Comparison of ENCODE assay signal across 1 cellular context in the genomic region with DNA sequence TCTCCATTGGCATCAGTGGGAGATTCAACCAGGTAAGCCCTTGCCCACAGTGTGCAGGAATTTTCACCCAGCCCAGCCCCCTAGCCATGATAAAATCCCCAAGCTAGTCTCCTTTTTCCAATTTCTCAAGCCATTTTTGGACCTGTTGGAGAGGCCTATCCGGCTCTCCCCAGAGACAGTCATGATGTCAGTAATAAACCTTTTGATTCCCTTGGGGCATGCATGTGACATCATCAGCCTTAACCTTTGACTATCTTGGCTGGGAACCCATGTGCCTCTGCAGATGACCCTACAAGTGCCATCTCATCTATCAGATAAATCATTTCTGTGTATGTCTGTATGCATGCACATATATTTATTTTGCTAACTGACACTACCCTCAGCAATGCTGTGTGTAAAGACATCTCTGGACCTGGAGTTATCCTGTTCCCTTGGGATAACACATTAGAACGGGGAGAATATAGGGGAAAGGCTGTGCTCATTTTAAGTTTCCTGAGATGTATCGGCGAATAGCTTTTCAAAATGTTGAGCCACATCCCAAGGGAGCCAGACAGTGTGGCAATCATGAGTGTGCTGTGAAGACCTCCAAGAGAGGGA.
TF ChIP-seq lines count a peak whose summit lies in the region.

No MANE protein-coding gene starts in this region.

TF ChIP-seq in HepG2, 621 proteins besides CTCF, POLR2A, EP300 and RAD21:
- TF ChIP-seq, protein P1, sequence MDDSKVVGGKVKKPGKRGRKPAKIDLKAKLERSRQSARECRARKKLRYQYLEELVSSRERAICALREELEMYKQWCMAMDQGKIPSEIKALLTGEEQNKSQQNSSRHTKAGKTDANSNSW (CRISPR knock-in tag; IDR thresholded peaks at IDR 0.05; ENCODE audit: borderline replicate concordance) = no peak
- TF ChIP-seq, protein P2, sequence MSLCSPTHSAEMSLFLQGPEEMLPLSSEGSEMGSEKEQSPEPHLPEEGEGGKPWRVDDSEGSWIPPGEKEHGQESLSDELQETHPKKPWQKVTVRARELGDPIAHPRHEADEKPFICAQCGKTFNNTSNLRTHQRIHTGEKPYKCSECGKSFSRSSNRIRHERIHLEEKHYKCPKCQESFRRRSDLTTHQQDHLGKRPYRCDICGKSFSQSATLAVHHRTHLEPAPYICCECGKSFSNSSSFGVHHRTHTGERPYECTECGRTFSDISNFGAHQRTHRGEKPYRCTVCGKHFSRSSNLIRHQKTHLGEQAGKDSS (CRISPR knock-in tag; IDR thresholded peaks at IDR 0.05; ENCODE audit: borderline replicate concordance, low read depth) = no peak
- TF ChIP-seq ATF7 (IDR thresholded peaks at IDR 0.05) = 0 out of 2 replicates have a peak, but pooled peaks have one; percentile 3
- no peak for TF ChIP-seq ATF7 (CRISPR knock-in tag; IDR thresholded peaks at IDR 0.05)
- TF ChIP-seq ZSCAN21 (CRISPR knock-in tag; IDR thresholded peaks at IDR 0.05; ENCODE audit: borderline replicate concordance) = no peak
- TF ChIP-seq ONECUT2 (CRISPR knock-in tag; IDR thresholded peaks at IDR 0.05) = no peak
- TF ChIP-seq CREB1 (IDR thresholded peaks at IDR 0.05) = peak; percentile 42; the same call in 1 of the 2 replicates
- TF ChIP-seq CREB1 (CRISPR knock-in tag; IDR thresholded peaks at IDR 0.05) = no peak
- TF ChIP-seq FOSL1 (CRISPR knock-in tag; IDR thresholded peaks at IDR 0.05; ENCODE audit: borderline replicate concordance) = no peak
- TF ChIP-seq PRPF4 (IDR thresholded peaks at IDR 0.05; ENCODE audit: low read depth, low read length, poor library complexity, severe bottlenecking) = no peak
- no peak for TF ChIP-seq MAFF (IDR thresholded peaks at IDR 0.05; ENCODE audit: low read depth, low read length)
- TF ChIP-seq ZNF605 (CRISPR knock-in tag; IDR thresholded peaks at IDR 0.05) = no peak
